In the genomic region with DNA sequence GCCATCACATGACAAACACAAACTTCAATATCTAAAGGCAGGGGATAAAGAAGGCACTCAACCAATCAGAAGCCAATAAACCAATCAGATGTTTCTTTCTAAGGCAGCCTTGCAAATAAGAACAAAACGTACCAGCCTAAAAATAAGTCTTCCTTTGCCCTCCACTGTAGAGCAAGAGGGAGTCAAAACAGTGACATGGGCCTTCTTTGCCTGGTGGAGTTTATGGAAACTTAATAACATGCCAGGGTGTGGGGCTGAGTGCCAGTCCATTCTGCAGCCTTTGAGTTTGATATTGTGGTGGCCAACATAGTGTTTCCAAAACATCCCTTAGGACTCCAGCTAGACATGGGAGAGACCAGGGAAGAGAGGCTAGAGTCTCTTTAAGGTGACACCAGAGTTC, we compare ENCODE assay signal across 24 cellular contexts.
"Had no signal": no experiment of that assay in that cellular context is flagged by ENCODE, and none has a peak within 500 bp of the region (broad histone marks: within the 10 kb centered on the region; RNA-seq: fewer than 3 reads in every experiment).

No MANE protein-coding gene starts in this region.

- H3K9me3 ChIP-seq: esophagus squamous epithelium, left lung, ovary, sigmoid colon, uterus had no signal

- H3K36me3 ChIP-seq: esophagus squamous epithelium, left lung, ovary, sigmoid colon, uterus had no signal

- H3K4me1 ChIP-seq: left lung, sigmoid colon, uterus had no signal

- H3K4me3 ChIP-seq: left lung, ovary, sigmoid colon, uterus had no signal

- H3K27me3 ChIP-seq: ovary, uterus had no signal

- H3K27ac ChIP-seq: epithelial cell of prostate, esophagus squamous epithelium, left lung, ovary, sigmoid colon, uterus had no signal

- ATAC-seq: left lung; stimulated activated effector memory CD8-positive, alpha-beta T cell treated with anti-CD3 and anti-CD28 coated beads, Interleukin-12 subunit alpha, Interleukin-12 subunit beta, amount 100 ng/mL, for 72 hours had no signal

- DNase-seq: activated CD4-positive, alpha-beta memory T cell treated with anti-CD3 and anti-CD28 coated beads, Interleukin-2, amount 10 ng/mL, durations not matched to agents 7 days and 5 days; activated CD4-positive, alpha-beta T cell treated with anti-CD3 and anti-CD28 coated beads, Interleukin-2, amount 10 ng/mL, durations not matched to agents 24 days and 14 days; activated CD4-positive, CD25-positive, alpha-beta regulatory T cell treated with anti-CD3 and anti-CD28 coated beads, Interleukin-2, amount 50 U/mL, for 72 hours; activated CD8-positive, alpha-beta memory T cell treated with anti-CD3 and anti-CD28 coated beads, Interleukin-2, amount 50 U/mL, for 48 hours; activated gamma-delta T cell; activated naive CD4-positive, alpha-beta T cell treated with anti-CD3 and anti-CD28 coated beads, Interleukin-2, amount 50 U/mL, for 16 hours; activated T-cell treated with anti-CD3 and anti-CD28 coated beads, Interleukin-2, amount 50 U/mL, for 24 hours; amniotic stem cell; dermis blood vessel endothelial cell; effector CD4-positive, alpha-beta T cell; esophagus squamous epithelium; foreskin melanocyte; hippocampal formation; kidney glomerular epithelial cell; left lung; naive B cell; ovary; sigmoid colon; stimulated activated CD4-positive, alpha-beta T cell treated with anti-CD3 and anti-CD28 coated beads, Interleukin-4, amount 100 ng/mL, for 24 hours; SW 1271; T-helper 9 cell; uterus had no signal
